ENCODE assay signal across 8 cellular contexts in genomic region chr6:153001767-153002612, GRCh38. TPM values are rescaled to one million over a fixed set of nuclear protein-coding genes. Genes with fewer than 3 reads are reported as not detected.
DNase-seq lines count a peak whose midpoint lies in the region; ATAC-seq, FAIRE-seq and TF ChIP-seq lines count a peak whose summit lies in the region.

No MANE protein-coding gene starts in this region.

- H3K27ac Mint-ChIP-seq in activated CD4-positive, alpha-beta T cell treated with anti-CD3 and anti-CD28 coated beads for 36 hours: peak overlapping the region; percentile 97

- H3K79me2 ChIP-seq in K562 (ENCODE audit: control insufficient read depth, insufficient read depth, low read length): peaks cover 76% of the 10 kb centered on the region

- H3K36me3 ChIP-seq in K562 (ENCODE audit: control insufficient read depth, insufficient read depth, low read length): peaks cover 42% of the 10 kb centered on the region
- H3K36me3 ChIP-seq in kidney epithelial cell (ENCODE audit: control insufficient read depth, insufficient read depth, low read length): no peaks in the 10 kb centered on the region
- H3K36me3 ChIP-seq in stomach smooth muscle (ENCODE audit: control insufficient read depth in 2 of 2, insufficient read depth in 2 of 2, low read length in 2 of 2): peaks cover 5 to 7% of the 10 kb centered on the region in 2 donors

- peak; percentile 30 for ATAC-seq in activated CD4-positive, alpha-beta T cell treated with anti-CD3 and anti-CD28 coated beads for 36 hours
- peak; percentile 58 for ATAC-seq in K562

- intact Hi-C loops in activated CD4-positive, alpha-beta T cell treated with anti-CD3 and anti-CD28 coated beads for 36 hours (cut with DNase I, micrococcal nuclease): loop anchor here (1.0 to 5.0 kb wide), 6 partner anchors 19 to 1612 kb away; partner anchors contain the start of genes FBXO5 (in 2 of the 2) and RMND1 (in 1 of the 2)
- intact Hi-C loops in K562 (cut with micrococcal nuclease): loop anchor here (2.0 to 5.0 kb wide), 3 partner anchors 19 to 1610 kb away; partner anchors contain the start of genes FBXO5 and ZBTB2

- H3K4me1 ChIP-seq in K562 (replicated peaks in 1 of 2; ENCODE audit: control insufficient read depth in 2 of 2, insufficient read depth in 2 of 2, low read length in 2 of 2) (peaks cover 0 to 3% of the 10 kb centered on the region in 2 experiments; a peak in 2 of 5 replicates), stomach smooth muscle (ENCODE audit: control insufficient read depth, insufficient read depth, low read length) (peaks cover 9% of the 10 kb centered on the region)

- H3K4me1 Mint-ChIP-seq in activated CD4-positive, alpha-beta T cell treated with anti-CD3 and anti-CD28 coated beads for 36 hours: peaks cover 40% of the 10 kb centered on the region

- CTCF ChIA-PET in activated CD4-positive, alpha-beta T cell treated with anti-CD3 and anti-CD28 coated beads for 36 hours (lab: Charles Lee): no interaction called here
- CTCF ChIA-PET in K562 (lab: Yijun Ruan, JAX; ENCODE audit: low intra/inter-chr PET ratio): no interaction called here

- H3K9ac ChIP-seq in K562 (ENCODE audit: insufficient read depth in 1 of 2, low read depth in 2 of 2, low read length in 2 of 2) (peak overlapping the region; percentile 93 to 96), stomach smooth muscle (ENCODE audit: low read length in 2 of 2) (peak overlapping the region; percentile 82 to 92)

- TF ChIP-seq EP300 in K562 (IDR thresholded peaks at IDR 0.05; ENCODE audit: low read length): no peak

- TSS peak; percentile 59 for BruUV-seq in K562 (replicated peaks; lab: Mats Ljungman, UMichigan)

- in situ Hi-C loops in K562 (cut with MboI): no loop called here

- H3K4me3 ChIP-seq in HFF-Myc (replicated peaks; ENCODE audit: low read depth, low read length) (peak overlapping the region; percentile 70), K562 (peak overlapping the region; percentile 89), kidney epithelial cell (ENCODE audit: low read depth, low read length) (peak overlapping the region; percentile 57), stomach smooth muscle (ENCODE audit: low read length in 2 of 2) (peak overlapping the region; percentile 84 to 95)

- TF ChIP-seq CTCF in HFF-Myc (IDR thresholded peaks at IDR 0.05; ENCODE audit: low read depth, low read length, missing control alignments) (no peak), K562 (IDR thresholded peaks at IDR 0.05 in 2 of 3, conservative IDR thresholded peaks at IDR 0.05 in 1 of 3; ENCODE audit: insufficient read depth in 2 of 3, low read depth in 1 of 3, low read length in 3 of 3) (no peak), kidney epithelial cell (IDR thresholded peaks at IDR 0.05; ENCODE audit: insufficient read depth, low read length, poor library complexity, severe bottlenecking) (no peak)

- no peak for TF ChIP-seq RAD21 in K562 (CRISPR knock-in tag; conservative IDR thresholded peaks at IDR 0.05 in 1 of 2, IDR thresholded peaks at IDR 0.05 in 1 of 2)

- peak overlapping the region; percentile 88 for H3K27ac ChIP-seq in K562 (ENCODE audit: extremely low read depth, low read depth, low read length)
- peak overlapping the region; percentile 71 for H3K27ac ChIP-seq in stomach smooth muscle (ENCODE audit: low read length)

- TF ChIP-seq POLR2A in K562 (conservative IDR thresholded peaks at IDR 0.05): no peak

- H3K9me1 ChIP-seq in K562 (ENCODE audit: control insufficient read depth, insufficient read depth, low read length): no peaks in the 10 kb centered on the region

- FAIRE-seq in K562 (lab: Jason Lieb, UNC): peak; percentile 35

- H3K9me3 ChIP-seq in K562 (replicated peaks; ENCODE audit: control insufficient read depth, insufficient read depth, low read depth, low read length): peaks cover 6% of the 10 kb centered on the region
- no peaks in the 10 kb centered on the region for H3K9me3 ChIP-seq in stomach smooth muscle (ENCODE audit: control insufficient read depth in 2 of 2, low read length in 2 of 2)

- H3K4me3 Mint-ChIP-seq in activated CD4-positive, alpha-beta T cell treated with anti-CD3 and anti-CD28 coated beads for 36 hours: peak overlapping the region; percentile 92

- H3K4me2 ChIP-seq in K562 (ENCODE audit: insufficient read depth, low read length): peak overlapping the region; percentile 98

- no peaks in the 10 kb centered on the region for H4K20me1 ChIP-seq in K562 (replicated peaks; ENCODE audit: control insufficient read depth, insufficient read depth, low read length)

- DNase-seq in activated CD4-positive, alpha-beta T cell treated with anti-CD3 and anti-CD28 coated beads for 36 hours: peak; percentile 54
- no peak for DNase-seq in activated CD4-positive, alpha-beta T cell treated with anti-CD3 and anti-CD28 coated beads, Interleukin-2, amount 50 U/mL, for 4 hours
- DNase-seq in HFF-Myc (ENCODE audit: extremely low read depth, low read depth) (no peak), NCI-H146 treated with DMSO at 0.1 percent for 48 hours (lab: John Stamatoyannopoulos, UW; ENCODE audit: unreplicated experiment) (peak; percentile 35), K562 (ENCODE audit: extremely low read depth in 1 of 4, low spot score in 3 of 4) (peak in 3 of 4 experiments; percentile 17 to 42 (median 25)), kidney epithelial cell (ENCODE audit: low read depth) (no peak), NCI-H2081 treated with DMSO at 0.1 percent for 48 hours (lab: John Stamatoyannopoulos, UW) (no peak)

- WGBS in K562 (ENCODE audit: insufficient coverage, low coverage, missing lambda C conversion rate): 0% methylated on average over 16 of the region's 31 CpGs

- H3K9me3 Mint-ChIP-seq in activated CD4-positive, alpha-beta T cell treated with anti-CD3 and anti-CD28 coated beads for 36 hours (ENCODE audit: low read depth): peaks cover 5% of the 10 kb centered on the region

- H3K27me3 Mint-ChIP-seq in activated CD4-positive, alpha-beta T cell treated with anti-CD3 and anti-CD28 coated beads for 36 hours: no peaks in the 10 kb centered on the region

- peak overlapping the region; percentile 41; the same call in 1 of the 2 replicates for H2AFZ ChIP-seq in K562 (ENCODE audit: low read depth, low read length)

- H3K27me3 ChIP-seq in K562 (ENCODE audit: control insufficient read depth in 2 of 2, insufficient read depth in 2 of 2, low read length in 2 of 2) (no peaks in the 10 kb centered on the region; a peak in 1 of 5 replicates), kidney epithelial cell (ENCODE audit: control insufficient read depth, insufficient read depth, low read length) (no peaks in the 10 kb centered on the region), stomach smooth muscle (ENCODE audit: control insufficient read depth in 1 of 2, insufficient read depth in 2 of 2, low read length in 2 of 2) (no peaks in the 10 kb centered on the region)

- POLR2A ChIA-PET in activated CD4-positive, alpha-beta T cell treated with anti-CD3 and anti-CD28 coated beads for 36 hours (lab: Charles Lee): interaction anchor here (1.9 kb wide), 1 partner anchor 18 kb away, joined by 10 read pairs; the partner anchor contains the start of gene FBXO5
- POLR2A ChIA-PET in K562 (lab: Yijun Ruan, JAX): interaction anchor here (3.5 kb wide), 1 partner anchor 18 kb away, joined by 37 read pairs; the partner anchor contains the start of gene FBXO5

- H3K36me3 Mint-ChIP-seq in activated CD4-positive, alpha-beta T cell treated with anti-CD3 and anti-CD28 coated beads for 36 hours (ENCODE audit: low read depth): peaks cover 36% of the 10 kb centered on the region

TF ChIP-seq in K562, 482 proteins besides CTCF, POLR2A, EP300 and RAD21 (continues in another document):
- no peak for TF ChIP-seq ZNF324 (CRISPR knock-in tag; IDR thresholded peaks at IDR 0.05)

RNA-seq across cellular contexts. Expression of gene MTRF1L, which starts 0.5 kb away (rescaled TPM):
- 10 to 100 TPM; 16.8 to 19.9 TPM for total RNA-seq in activated CD4-positive, alpha-beta T cell treated with anti-CD3 and anti-CD28 coated beads for 36 hours
- 28.0 and 73.8 TPM in 2 replicates for total RNA-seq in K562 (2011; cell fraction: chromatin; rRNA removed; ENCODE audit: low replicate concordance)
- total RNA-seq in K562 (2011; cell fraction: nucleolus; rRNA removed): 11.5 and 18.9 TPM in 2 replicates
- 32.5 and 44.7 TPM in 2 replicates for total RNA-seq in K562 (2011; cell fraction: nucleoplasm; rRNA removed)
- total RNA-seq in K562 (2014; rRNA removed) (26.7 and 29.6 TPM in 2 replicates), K562 (2014; rRNA removed; fragmentation: Illumina TruSeq; extraction: Trizol) (34.0 and 34.8 TPM in 2 replicates), K562 (2015; rRNA removed; fragmentation: Illumina TruSeq; extraction: Trizol) (27.3 and 32.3 TPM in 2 replicates), K562 (2021) (31.6 and 33.1 TPM in 2 replicates), kidney epithelial cell (24.6 and 33.8 TPM in 2 replicates)
- polyA plus RNA-seq in K562 (2011; rRNA removed) (21.7 and 30.2 TPM in 2 replicates), K562 (2014; fragmentation: Illumina TruSeq; extraction: Trizol) (23.3 and 31.1 TPM in 2 replicates), K562 (2014; fragmentation: Nextera tagmentation; extraction: Ambion mirVana) (10 to 100 TPM; 10.7 to 13.7 TPM), K562 (2014; rRNA removed) (25.0 and 29.2 TPM in 2 replicates)
- polyA plus RNA-seq in K562 (2011; cell fraction: cytosol; rRNA removed): 4.4 and 6.5 TPM in 2 replicates
- 18.8 and 19.6 TPM in 2 replicates for polyA plus RNA-seq in K562 (2011; cell fraction: nucleus; rRNA removed)
- 22.0 and 22.6 TPM in 2 replicates for polyA plus RNA-seq in K562 (2012)
- 34.4 and 42.3 TPM in 2 replicates for polyA minus RNA-seq in K562 (2011; rRNA and poly(A)+ RNA removed)
- polyA minus RNA-seq in K562 (2011; cell fraction: cytosol; rRNA and poly(A)+ RNA removed): 5.6 and 10.9 TPM in 2 replicates
- 43.5 and 72.9 TPM in 2 replicates for polyA minus RNA-seq in K562 (2011; cell fraction: nucleus; rRNA and poly(A)+ RNA removed)

RNA-seq across cellular contexts. Expression of gene FBXO5, which starts 19.1 kb away (rescaled TPM):
- total RNA-seq in activated CD4-positive, alpha-beta T cell treated with anti-CD3 and anti-CD28 coated beads for 36 hours: 10 to 100 TPM; 48.7 to 57.3 TPM
- total RNA-seq in K562 (2011; cell fraction: chromatin; rRNA removed; ENCODE audit: low replicate concordance): 19.7 and 69.6 TPM in 2 replicates
- total RNA-seq in K562 (2011; cell fraction: nucleolus; rRNA removed): 13.0 and 18.7 TPM in 2 replicates
- total RNA-seq in K562 (2011; cell fraction: nucleoplasm; rRNA removed): 31.2 and 38.1 TPM in 2 replicates
- total RNA-seq in K562 (2014; rRNA removed): 40.0 and 42.5 TPM in 2 replicates
- 82.7 and 89.7 TPM in 2 replicates for total RNA-seq in K562 (2014; rRNA removed; fragmentation: Illumina TruSeq; extraction: Trizol)
- 78.2 and 84.3 TPM in 2 replicates for total RNA-seq in K562 (2015; rRNA removed; fragmentation: Illumina TruSeq; extraction: Trizol)
- 62.9 and 64.6 TPM in 2 replicates for total RNA-seq in K562 (2021)
- 52.1 and 89.3 TPM in 2 replicates for polyA plus RNA-seq in K562 (2011; rRNA removed)
- 19.4 and 26.4 TPM in 2 replicates for polyA plus RNA-seq in K562 (2011; cell fraction: cytosol; rRNA removed)
- 23.1 and 33.3 TPM in 2 replicates for polyA plus RNA-seq in K562 (2011; cell fraction: nucleus; rRNA removed)
- polyA plus RNA-seq in K562 (2012): 42.7 and 53.9 TPM in 2 replicates
- 70.7 and 84.0 TPM in 2 replicates for polyA plus RNA-seq in K562 (2014; fragmentation: Illumina TruSeq; extraction: Trizol)
- 10 to 100 TPM; 17.8 to 18.4 TPM for polyA plus RNA-seq in K562 (2014; fragmentation: Nextera tagmentation; extraction: Ambion mirVana)
- 56.8 and 59.1 TPM in 2 replicates for polyA plus RNA-seq in K562 (2014; rRNA removed)
- polyA minus RNA-seq in K562 (2011; rRNA and poly(A)+ RNA removed): 70.0 and 71.7 TPM in 2 replicates
- 17.7 and 28.9 TPM in 2 replicates for polyA minus RNA-seq in K562 (2011; cell fraction: cytosol; rRNA and poly(A)+ RNA removed)
- polyA minus RNA-seq in K562 (2011; cell fraction: nucleus; rRNA and poly(A)+ RNA removed): 28.7 and 48.5 TPM in 2 replicates
- 14.1 and 16.1 TPM in 2 replicates for total RNA-seq in kidney epithelial cell

Comparison
In these comparisons a context has a peak if more than half of its experiments do, and no peak if none do; other contexts are left out.
1. DNase-seq: peak in activated CD4-positive, alpha-beta T cell treated with anti-CD3 and anti-CD28 coated beads for 36 hours (single experiment), NCI-H146 treated with DMSO at 0.1 percent for 48 hours (single experiment) and K562 (3 of 4); none in activated CD4-positive, alpha-beta T cell treated with anti-CD3 and anti-CD28 coated beads, Interleukin-2, amount 50 U/mL, for 4 hours (0 of 2), HFF-Myc (single experiment), kidney epithelial cell (single experiment) and NCI-H2081 treated with DMSO at 0.1 percent for 48 hours (single experiment).
2. Peak in every context shown above with its lines, with median percentiles within 50 percentile points of each other: H3K4me3 ChIP-seq.